In genomic region chr10:90148121-90148855, GRCh38 we compare ENCODE assay signal across 9 cellular contexts.
DNase-seq lines count a peak whose midpoint lies in the region; ATAC-seq, FAIRE-seq and TF ChIP-seq lines count a peak whose summit lies in the region.
"Had no signal": no experiment of that assay in that cellular context is flagged by ENCODE, and none has a peak within 500 bp of the region (broad histone marks: within the 10 kb centered on the region; RNA-seq: fewer than 3 reads in every experiment).

No MANE protein-coding gene starts in this region.

- peak; percentile 55 for TF ChIP-seq CTCF in WERI-Rb-1 (IDR thresholded peaks at IDR 0.05; ENCODE audit: low read depth, low read length)
- TF ChIP-seq CTCF in HepG2 (CRISPR knock-in tag; IDR thresholded peaks at IDR 0.05): peak; percentile 34
- no peak for TF ChIP-seq CTCF in tibial nerve (IDR thresholded peaks at IDR 0.05)
- no peak for TF ChIP-seq CTCF in spleen (IDR thresholded peaks at IDR 0.05 in 8 of 11, conservative IDR thresholded peaks at IDR 0.05 in 3 of 11)

- H3K4me2 ChIP-seq in HepG2 (ENCODE audit: low read depth, low read length): no peak overlapping the region

- no peaks in the 10 kb centered on the region for H3K4me1 Mint-ChIP-seq in T-cell

- H3K79me2 ChIP-seq in HepG2 (ENCODE audit: insufficient read depth, low read length): no peaks in the 10 kb centered on the region

- FAIRE-seq in HepG2 (lab: Jason Lieb, UNC): peak; percentile 15
- FAIRE-seq: TTC549 had no signal

- H3K9ac ChIP-seq in HepG2 (ENCODE audit: insufficient read depth, low read depth, low read length): no peak overlapping the region

- TF ChIP-seq EP300 in HepG2 (IDR thresholded peaks at IDR 0.05; ENCODE audit: low read depth in 2 of 2, low read length in 2 of 2) (no peak), HepG2 (CRISPR knock-in tag; IDR thresholded peaks at IDR 0.05; ENCODE audit: borderline replicate concordance) (no peak), tibial nerve (IDR thresholded peaks at IDR 0.05) (no peak)

- H3K36me3 ChIP-seq in WERI-Rb-1 (no peaks in the 10 kb centered on the region), HepG2 (replicated peaks in 1 of 2; ENCODE audit: control insufficient read depth in 1 of 2, insufficient read depth in 2 of 2, low read length in 2 of 2) (no peaks in the 10 kb centered on the region), tibial nerve (no peaks in the 10 kb centered on the region), spleen (no peaks in the 10 kb centered on the region)

- no peak for TF ChIP-seq POLR2A in HepG2 (IDR thresholded peaks at IDR 0.05; ENCODE audit: insufficient read depth in 1 of 2, low read depth in 2 of 2, low read length in 2 of 2)
- TF ChIP-seq POLR2A in tibial nerve (IDR thresholded peaks at IDR 0.05): no peak
- TF ChIP-seq POLR2A in spleen (IDR thresholded peaks at IDR 0.05): no peak

- H3K27ac Mint-ChIP-seq in T-cell: no peak overlapping the region

- peaks cover 0 to 3% (median 0%) of the 10 kb centered on the region in 3 donors for H3K9me3 Mint-ChIP-seq in T-cell

- POLR2A ChIA-PET in HepG2 (lab: Yijun Ruan, JAX) (no interaction called here), T-cell (lab: Charles Lee) (interaction anchor here in 1 of 2 donors (0.6 kb wide), 1 partner anchor 26 kb away, joined by 4 read pairs; no protein-coding TSS in a partner anchor)

- intact Hi-C loops in HepG2 (cut with micrococcal nuclease; ENCODE audit: unreplicated experiment): no loop called here
- intact Hi-C loops in spleen (cut with DNase I; ENCODE audit: low total_unique reads): no loop called here

- 17% methylated on average over 6 of the region's 6 CpGs for WGBS in HepG2 (ENCODE audit: low lambda C conversion rate)
- WGBS in tibial nerve, 2 donors: 85 to 87% methylated on average over 6 of the region's 6 CpGs
- WGBS in spleen, 5 donors: 70 to 79% (median 74%) methylated on average over 6 of the region's 6 CpGs

- no peak overlapping the region for H3K4me3 Mint-ChIP-seq in T-cell

- H3K27ac ChIP-seq in WERI-Rb-1: no peak overlapping the region
- no peak overlapping the region for H3K27ac ChIP-seq in HepG2 (ENCODE audit: extremely low read length, insufficient read depth, low read length)
- no peak overlapping the region for H3K27ac ChIP-seq in tibial nerve
- H3K27ac ChIP-seq in spleen: no peak overlapping the region

- ATAC-seq in HepG2 (peak; percentile 22; the same call in 1 of the 3 replicates), GM19463 (IDR thresholded peaks at IDR 0.05; ENCODE audit: unreplicated experiment) (no peak), T-cell (replicated peaks in 1 of 4) (no peak)

- H3K9me3 ChIP-seq in WERI-Rb-1 (ENCODE audit: severe bottlenecking): no peaks in the 10 kb centered on the region
- no peaks in the 10 kb centered on the region for H3K9me3 ChIP-seq in HepG2 (ENCODE audit: low read length)
- no peaks in the 10 kb centered on the region for H3K9me3 ChIP-seq in tibial nerve
- H3K9me3 ChIP-seq in spleen: no peaks in the 10 kb centered on the region

- DNase-seq in DMS153 (lab: John Stamatoyannopoulos, UW) (peak; percentile 1), WERI-Rb-1 (no peak), HepG2 (ENCODE audit: low spot score) (peak; percentile 3), tibial nerve (ENCODE audit: low spot score in 2 of 2) (no peak), spleen (no peak), T-cell (no peak)
- peak; percentile 19 for DNase-seq in Jurkat, Clone E6-1 (ENCODE audit: low read depth, low spot score)

- H3K4me1 ChIP-seq in HepG2 (ENCODE audit: insufficient read depth, low read length): no peaks in the 10 kb centered on the region
- H3K4me1 ChIP-seq in tibial nerve: no peaks in the 10 kb centered on the region
- no peaks in the 10 kb centered on the region for H3K4me1 ChIP-seq in spleen

- in situ Hi-C loops in HepG2 (cut with HindIII; ENCODE audit: extremely low pct_ligation_motif_present, low pct_unique_long_range_greater_than_20kb): loop anchor here (10.0 kb wide), 1 partner anchor 353 kb away; no protein-coding TSS in a partner anchor

- no peak overlapping the region for H2AFZ ChIP-seq in HepG2 (ENCODE audit: low read length)

- no peaks in the 10 kb centered on the region for H3K36me3 Mint-ChIP-seq in T-cell

- TF ChIP-seq RAD21 in HepG2 (CRISPR knock-in tag; IDR thresholded peaks at IDR 0.05): no peak

- no peak overlapping the region for H3K4me3 ChIP-seq in Jurkat, Clone E6-1 (ENCODE audit: low read length)
- no peak overlapping the region for H3K4me3 ChIP-seq in WERI-Rb-1 (ENCODE audit: low read depth, low read length)
- no peak overlapping the region for H3K4me3 ChIP-seq in HepG2 (replicated peaks in 1 of 3; ENCODE audit: insufficient read depth in 1 of 3, low read depth in 2 of 3, low read length in 3 of 3)
- no peak overlapping the region for H3K4me3 ChIP-seq in tibial nerve
- H3K4me3 ChIP-seq in spleen: no peak overlapping the region

- CTCF ChIA-PET in HepG2 (lab: Yijun Ruan, JAX; ENCODE audit: low intra/inter-chr PET ratio, low total read pairs): no interaction called here
- CTCF ChIA-PET in T-cell (lab: Charles Lee): no interaction called here

- no TSS peak for BruUV-seq in HepG2 (replicated peaks; lab: Mats Ljungman, UMichigan)

- H3K27me3 ChIP-seq in WERI-Rb-1 (ENCODE audit: insufficient read depth, low read depth, severe bottlenecking) (no peaks in the 10 kb centered on the region), HepG2 (ENCODE audit: control insufficient read depth in 1 of 2, insufficient read depth in 2 of 2, low read length in 2 of 2) (no peaks in the 10 kb centered on the region), tibial nerve (no peaks in the 10 kb centered on the region), spleen (replicated peaks in 1 of 7) (no peaks in the 10 kb centered on the region)

- no peaks in the 10 kb centered on the region for H4K20me1 ChIP-seq in HepG2 (ENCODE audit: insufficient read depth, low read length)

- no peaks in the 10 kb centered on the region for H3K27me3 Mint-ChIP-seq in T-cell

TF ChIP-seq in HepG2, 621 proteins besides CTCF, POLR2A, EP300 and RAD21:
- TF ChIP-seq ZNF335 (CRISPR knock-in tag; IDR thresholded peaks at IDR 0.05) (no peak), STAG1 (CRISPR knock-in tag; IDR thresholded peaks at IDR 0.05) (peak; percentile 55), CBX5 (CRISPR knock-in tag; IDR thresholded peaks at IDR 0.05; ENCODE audit: borderline replicate concordance) (no peak), ZNF674 (CRISPR knock-in tag; IDR thresholded peaks at IDR 0.05; ENCODE audit: low read depth) (no peak), TAF15 (IDR thresholded peaks at IDR 0.05; ENCODE audit: low read depth, low read length, poor library complexity, severe bottlenecking) (no peak), ZNF275 (CRISPR knock-in tag; IDR thresholded peaks at IDR 0.05; ENCODE audit: borderline replicate concordance) (no peak), SMC3 (IDR thresholded peaks at IDR 0.05; ENCODE audit: low read length) (peak; percentile 23; the same call in 1 of the 2 replicates)
TF ChIP-seq in HepG2: peak in this region for 2.

Comparison
In these comparisons a context has a peak if more than half of its experiments do, and no peak if none do; other contexts are left out.
1. DNase-seq: peak in DMS153 (single experiment), Jurkat, Clone E6-1 (single experiment) and HepG2 (single experiment); none in WERI-Rb-1 (single experiment), tibial nerve (0 of 2), spleen (single experiment) and T-cell (0 of 34).
2. CTCF ChIP-seq: peak in WERI-Rb-1 (single experiment) and HepG2 (single experiment); none in tibial nerve (0 of 5) and spleen (0 of 11).